Comparison of ENCODE assay signal across 8 cellular contexts in genomic region chr7:155643804-155644177, GRCh38. TPM values are rescaled to one million over a fixed set of nuclear protein-coding genes. Genes with fewer than 3 reads are reported as not detected.
DNase-seq lines count a peak whose midpoint lies in the region; TF ChIP-seq lines count a peak whose summit lies in the region.

No MANE protein-coding gene starts in this region.

- peaks cover 93% of the 10 kb centered on the region for H3K36me3 Mint-ChIP-seq in nephron progenitor cell (ENCODE audit: low read depth)

- peak; percentile 19 for DNase-seq in NCI-H345 treated with DMSO at 0.1 percent for 48 hours (lab: John Stamatoyannopoulos, UW; ENCODE audit: unreplicated experiment)
- no peak for DNase-seq in NCI-H345 (lab: John Stamatoyannopoulos, UW)
- DNase-seq in MG63, result no peak
- DNase-seq in effector memory CD4-positive, alpha-beta T cell, result no peak
- DNase-seq in nephron progenitor cell, result peak; percentile 70
- DNase-seq in COR-L47 (lab: John Stamatoyannopoulos, UW), result no peak
- no peak for DNase-seq in stimulated activated CD8-positive, alpha-beta memory T cell treated with anti-CD3 and anti-CD28 coated beads, Interleukin-4, amount 100 ng/mL, for 48 hours
- DNase-seq in NCI-H2171 treated with DMSO at 0.1 percent for 48 hours (lab: John Stamatoyannopoulos, UW), result no peak

- peaks cover 9% of the 10 kb centered on the region for H3K9me3 ChIP-seq in MG63
- no peaks in the 10 kb centered on the region for H3K9me3 ChIP-seq in effector memory CD4-positive, alpha-beta T cell (ENCODE audit: control insufficient read depth, low read length)

- peaks cover 32% of the 10 kb centered on the region for H3K36me3 ChIP-seq in MG63
- H3K36me3 ChIP-seq in effector memory CD4-positive, alpha-beta T cell (ENCODE audit: control insufficient read depth, insufficient read depth, low read length), result peaks cover 7% of the 10 kb centered on the region

- no peaks in the 10 kb centered on the region for H3K27me3 ChIP-seq in MG63
- no peaks in the 10 kb centered on the region for H3K27me3 ChIP-seq in effector memory CD4-positive, alpha-beta T cell (replicated peaks; ENCODE audit: control insufficient read depth, insufficient read depth, low read length, poor library complexity, severe bottlenecking)

- H3K4me1 ChIP-seq in effector memory CD4-positive, alpha-beta T cell (ENCODE audit: control insufficient read depth, insufficient read depth, low read length, poor library complexity, severe bottlenecking), result peaks cover 11% of the 10 kb centered on the region

- peak overlapping the region; percentile 100 for H3K4me3 Mint-ChIP-seq in nephron progenitor cell

- H3K4me1 Mint-ChIP-seq in nephron progenitor cell, result peaks cover 29% of the 10 kb centered on the region

- H3K27me3 Mint-ChIP-seq in nephron progenitor cell (ENCODE audit: low read depth, poor library complexity), result peaks cover 15% of the 10 kb centered on the region

- peak overlapping the region; percentile 84 for H3K4me3 ChIP-seq in MG63
- H3K4me3 ChIP-seq in effector memory CD4-positive, alpha-beta T cell (ENCODE audit: insufficient read depth, low read depth, low read length, poor library complexity, severe bottlenecking), result peak overlapping the region; percentile 99

- peak overlapping the region; percentile 99 for H3K27ac Mint-ChIP-seq in nephron progenitor cell

- H3K27ac ChIP-seq in effector memory CD4-positive, alpha-beta T cell (ENCODE audit: insufficient read depth, low read length, poor library complexity, severe bottlenecking), result peak overlapping the region; percentile 96

- TF ChIP-seq CTCF in nephron progenitor cell (IDR thresholded peaks at IDR 0.05), result no peak

- peaks cover 83% of the 10 kb centered on the region for H3K9me3 Mint-ChIP-seq in nephron progenitor cell

RNA-seq across cellular contexts. Expression of gene RBM33, which starts 0.7 kb away (rescaled TPM):
- 3.1 and 7.6 TPM in 2 replicates for total RNA-seq in MG63 (2014; rRNA removed; shearing (Covaris generic); ENCODE audit: low replicate concordance)

Comparison
In these comparisons a context has a peak if more than half of its experiments do, and no peak if none do; other contexts are left out.
1. DNase-seq: peak in NCI-H345 treated with DMSO at 0.1 percent for 48 hours (single experiment) and nephron progenitor cell (single experiment); none in NCI-H345 (single experiment), MG63 (single experiment), effector memory CD4-positive, alpha-beta T cell (0 of 3), COR-L47 (single experiment), stimulated activated CD8-positive, alpha-beta memory T cell treated with anti-CD3 and anti-CD28 coated beads, Interleukin-4, amount 100 ng/mL, for 48 hours (single experiment) and NCI-H2171 treated with DMSO at 0.1 percent for 48 hours (single experiment).